Comparison of ENCODE assay signal across 8 cellular contexts in the genomic region with DNA sequence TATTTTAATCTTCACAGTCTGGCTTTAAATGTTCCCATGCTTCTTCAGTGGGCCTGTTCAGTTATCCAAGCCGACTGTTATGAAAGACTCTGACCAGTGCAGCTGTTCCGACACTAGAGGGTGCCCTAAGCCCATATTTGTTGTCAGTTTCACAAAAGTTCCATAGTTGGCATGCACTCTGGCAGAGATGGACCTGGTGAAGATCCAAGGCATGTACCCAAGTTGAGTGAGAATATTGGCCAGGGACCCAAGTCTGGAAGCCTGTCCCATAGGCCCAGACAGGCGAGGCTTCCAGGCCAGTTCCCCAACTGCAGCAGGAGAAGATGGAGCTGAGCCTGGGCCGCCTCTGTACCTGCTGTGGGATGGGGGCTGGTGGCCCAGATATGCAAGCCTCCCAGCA. TPM values are rescaled to one million over a fixed set of nuclear protein-coding genes. Genes with fewer than 3 reads are reported as not detected.
A peak's percentile ranks its signal among the peaks of the same experiment; 100 is the strongest.
DNase-seq lines count a peak whose midpoint lies in the region; ATAC-seq and TF ChIP-seq lines count a peak whose summit lies in the region.

No MANE protein-coding gene starts in this region.

- peaks cover 22% of the 10 kb centered on the region for H3K36me3 Mint-ChIP-seq in endodermal cell (ENCODE audit: low read depth)
- peaks cover 0 to 1% (median 0%) of the 10 kb centered on the region in 5 donors for H3K36me3 Mint-ChIP-seq in naive thymus-derived CD4-positive, alpha-beta T cell

- no peak overlapping the region for H3K27ac Mint-ChIP-seq in endodermal cell
- no peak overlapping the region for H3K27ac Mint-ChIP-seq in naive thymus-derived CD4-positive, alpha-beta T cell

- H3K4me1 ChIP-seq in endodermal cell (ENCODE audit: control insufficient read depth, insufficient read depth, low read length) (no peaks in the 10 kb centered on the region), transverse colon (no peaks in the 10 kb centered on the region)
- H3K4me1 ChIP-seq in naive thymus-derived CD4-positive, alpha-beta T cell (ENCODE audit: control insufficient read depth in 2 of 2, insufficient read depth in 2 of 2, low read length in 2 of 2), result no peaks in the 10 kb centered on the region

- H3K9me3 Mint-ChIP-seq in endodermal cell, result peaks cover 26% of the 10 kb centered on the region
- H3K9me3 Mint-ChIP-seq in naive thymus-derived CD4-positive, alpha-beta T cell, result peaks cover 0 to 15% (median 2%) of the 10 kb centered on the region in 11 donors

- H3K4me1 Mint-ChIP-seq in endodermal cell, result no peaks in the 10 kb centered on the region
- peaks cover 0 to 4% (median 0%) of the 10 kb centered on the region in 7 donors for H3K4me1 Mint-ChIP-seq in naive thymus-derived CD4-positive, alpha-beta T cell

- no peak overlapping the region for H3K9ac ChIP-seq in endodermal cell (ENCODE audit: extremely low read depth, low read length, poor library complexity, severe bottlenecking)

- POLR2A ChIA-PET in naive thymus-derived CD4-positive, alpha-beta T cell (lab: Charles Lee), result interaction anchor here (1.0 kb wide), 1 partner anchor 261 kb away, joined by 3 read pairs; no protein-coding TSS in a partner anchor

- TF ChIP-seq POLR2A in transverse colon (IDR thresholded peaks at IDR 0.05), result no peak

- H3K4me3 ChIP-seq in endodermal cell (ENCODE audit: low read length), result peak overlapping the region; percentile 40
- no peak overlapping the region for H3K4me3 ChIP-seq in naive thymus-derived CD4-positive, alpha-beta T cell (ENCODE audit: low read length)
- no peak overlapping the region for H3K4me3 ChIP-seq in transverse colon

- H3K27me3 ChIP-seq in endodermal cell (ENCODE audit: control insufficient read depth, insufficient read depth, low read length, poor library complexity, severe bottlenecking) (no peaks in the 10 kb centered on the region), transverse colon (no peaks in the 10 kb centered on the region)
- no peaks in the 10 kb centered on the region for H3K27me3 ChIP-seq in naive thymus-derived CD4-positive, alpha-beta T cell (ENCODE audit: control insufficient read depth in 2 of 2, insufficient read depth in 2 of 2, low read length in 2 of 2)

- peak; percentile 69 for ATAC-seq in GM19395 (IDR thresholded peaks at IDR 0.05; ENCODE audit: unreplicated experiment)
- peak; percentile 83 for ATAC-seq in naive thymus-derived CD4-positive, alpha-beta T cell

- CTCF ChIA-PET in naive thymus-derived CD4-positive, alpha-beta T cell (lab: Charles Lee), result interaction anchor here (0.7 to 2.1 kb wide), 9 partner anchors 47 to 549 kb away, joined by 3 to 12 read pairs (median 4); a partner anchor contains a TSS

- TF ChIP-seq EP300 in transverse colon (IDR thresholded peaks at IDR 0.05; ENCODE audit: low read depth), result no peak

- intact Hi-C loops in naive thymus-derived CD4-positive, alpha-beta T cell (cut with micrococcal nuclease), result loop anchor here (1.0 to 5.0 kb wide), 13 partner anchors 46 to 1134 kb away; a partner anchor contains a TSS
- intact Hi-C loops in transverse colon (cut with DNase I; ENCODE audit: low total_unique reads), result no loop called here

- H3K4me3 Mint-ChIP-seq in endodermal cell, result no peak overlapping the region
- no peak overlapping the region for H3K4me3 Mint-ChIP-seq in naive thymus-derived CD4-positive, alpha-beta T cell

- DNase-seq in AG08395 (ENCODE audit: low spot score) (peak; percentile 69), NCI-H446 treated with DMSO at 0.1 percent for 48 hours (lab: John Stamatoyannopoulos, UW) (peak; percentile 38), endodermal cell (peak; percentile 87), transverse colon (peak; percentile 59), middle frontal gyrus (ENCODE audit: extremely low spot score, low spot score) (no peak)
- peak; percentile 38 to 68 for DNase-seq in activated CD4-positive, alpha-beta T cell treated with anti-CD3 and anti-CD28 coated beads, Interleukin-2, amount 50 U/mL, for 48 hours
- peak; percentile 19 to 67 (median 59) for DNase-seq in naive thymus-derived CD4-positive, alpha-beta T cell

- H3K27me3 Mint-ChIP-seq in endodermal cell (ENCODE audit: insufficient read depth), result no peaks in the 10 kb centered on the region
- H3K27me3 Mint-ChIP-seq in naive thymus-derived CD4-positive, alpha-beta T cell, result peaks cover 0 to 34% (median 10%) of the 10 kb centered on the region in 5 donors

- in situ Hi-C loops in transverse colon (cut with MboI; ENCODE audit: low pct_ligation_motif_present in 1 of 4, low pct_unique_long_range_greater_than_20kb in 1 of 4, low sequenced_read_pairs in 3 of 4), result loop anchor here in 1 of 4 donors (10.0 kb wide), 1 partner anchor 271 kb away; no protein-coding TSS in a partner anchor

- H3K9me3 ChIP-seq in endodermal cell (ENCODE audit: control insufficient read depth, low read length) (peaks cover 12% of the 10 kb centered on the region), transverse colon (peaks cover 0 to 5% of the 10 kb centered on the region in 2 donors)
- no peaks in the 10 kb centered on the region for H3K9me3 ChIP-seq in naive thymus-derived CD4-positive, alpha-beta T cell (ENCODE audit: control insufficient read depth in 2 of 3, low read length in 3 of 3)

- H3K27ac ChIP-seq in endodermal cell (ENCODE audit: low read depth, low read length) (no peak overlapping the region), transverse colon (no peak overlapping the region)
- H3K27ac ChIP-seq in naive thymus-derived CD4-positive, alpha-beta T cell (ENCODE audit: low read depth, low read length), result no peak overlapping the region

- WGBS in endodermal cell (ENCODE audit: insufficient coverage in 1 of 2, insufficient read length in 1 of 2), 2 experiments, result 80 to 88% methylated on average over 4 of the region's 4 CpGs
- 56% methylated on average over 4 of the region's 4 CpGs; no CpG with 5 or more reads in 1 of the 2 donors for WGBS in transverse colon (ENCODE audit: low coverage in 1 of 2), 2 donors

- H3K36me3 ChIP-seq in endodermal cell (ENCODE audit: control insufficient read depth, insufficient read depth, low read length) (no peaks in the 10 kb centered on the region), transverse colon (no peaks in the 10 kb centered on the region)
- no peaks in the 10 kb centered on the region for H3K36me3 ChIP-seq in naive thymus-derived CD4-positive, alpha-beta T cell (ENCODE audit: control insufficient read depth in 2 of 3, insufficient read depth in 3 of 3, low read length in 3 of 3)

- TF ChIP-seq CTCF in endodermal cell (conservative IDR thresholded peaks at IDR 0.05) (peak; percentile 98), transverse colon (IDR thresholded peaks at IDR 0.05) (peak; percentile 55 to 75 (median 72))

RNA-seq across cellular contexts. Expression of a gene that starts 27.4 kb away (rescaled TPM):
- 1 to 10 TPM; 1.4 to 2.4 TPM for total RNA-seq in endodermal cell
- 0.14 TPM for polyA plus RNA-seq in endodermal cell (2013, experiment 1 of 2)
- polyA plus RNA-seq in endodermal cell (2013, experiment 2 of 2), result not detected
- total RNA-seq in naive thymus-derived CD4-positive, alpha-beta T cell, result not detected
- polyA plus RNA-seq in naive thymus-derived CD4-positive, alpha-beta T cell, result not detected
- total RNA-seq in transverse colon, result 10 to 100 TPM; 20.5 to 87.4 (median 77.5) TPM

Comparison
In these comparisons a context has a peak if more than half of its experiments do, and no peak if none do; other contexts are left out.
1. RNA of a gene that starts 27.4 kb away (total RNA-seq): 20.5 to 87.4 TPM in transverse colon; 1.4 to 2.4 TPM in endodermal cell and not detected in naive thymus-derived CD4-positive, alpha-beta T cell; every median in the first group is over 4 times any median in the second.